1 cellular context compared by ENCODE assay signal in the genomic region with DNA sequence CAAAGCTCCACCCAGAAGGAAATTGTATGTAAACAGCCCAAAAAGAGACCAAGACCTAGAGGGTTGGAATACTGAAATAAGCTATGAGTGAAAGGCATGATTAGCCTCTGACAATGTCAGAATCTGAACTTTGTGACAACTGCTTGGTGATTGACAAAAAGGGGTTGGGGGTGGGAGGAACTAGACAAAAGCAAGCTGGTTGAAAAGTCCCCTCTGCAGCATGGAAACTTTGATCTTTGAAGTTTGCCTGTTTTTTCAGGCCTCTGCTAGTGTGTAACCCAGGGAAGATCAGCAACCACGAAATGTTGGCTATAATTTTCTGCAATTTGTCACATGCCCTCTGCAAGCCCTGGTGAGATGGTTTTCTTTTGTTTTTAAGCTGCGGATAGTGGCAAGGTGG.
TF ChIP-seq lines count a peak whose summit lies in the region.

No MANE protein-coding gene starts in this region.

TF ChIP-seq in HepG2, 621 proteins besides CTCF, POLR2A, EP300 and RAD21 (continued from another document and continues in another):
- TF ChIP-seq, protein P1, sequence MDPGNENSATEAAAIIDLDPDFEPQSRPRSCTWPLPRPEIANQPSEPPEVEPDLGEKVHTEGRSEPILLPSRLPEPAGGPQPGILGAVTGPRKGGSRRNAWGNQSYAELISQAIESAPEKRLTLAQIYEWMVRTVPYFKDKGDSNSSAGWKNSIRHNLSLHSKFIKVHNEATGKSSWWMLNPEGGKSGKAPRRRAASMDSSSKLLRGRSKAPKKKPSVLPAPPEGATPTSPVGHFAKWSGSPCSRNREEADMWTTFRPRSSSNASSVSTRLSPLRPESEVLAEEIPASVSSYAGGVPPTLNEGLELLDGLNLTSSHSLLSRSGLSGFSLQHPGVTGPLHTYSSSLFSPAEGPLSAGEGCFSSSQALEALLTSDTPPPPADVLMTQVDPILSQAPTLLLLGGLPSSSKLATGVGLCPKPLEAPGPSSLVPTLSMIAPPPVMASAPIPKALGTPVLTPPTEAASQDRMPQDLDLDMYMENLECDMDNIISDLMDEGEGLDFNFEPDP (CRISPR knock-in tag; conservative IDR thresholded peaks at IDR 0.05), result no peak
- TF ChIP-seq CAMTA2 (CRISPR knock-in tag; IDR thresholded peaks at IDR 0.05; ENCODE audit: borderline replicate concordance) (no peak), SNAI1 (CRISPR knock-in tag; IDR thresholded peaks at IDR 0.05; ENCODE audit: borderline replicate concordance) (no peak), SAP130 (CRISPR knock-in tag; IDR thresholded peaks at IDR 0.05; ENCODE audit: low read depth) (peak; percentile 53; the same call in 1 of the 2 replicates), ZNF441 (CRISPR knock-in tag; IDR thresholded peaks at IDR 0.05; ENCODE audit: borderline replicate concordance) (no peak), TMF1 (CRISPR knock-in tag; IDR thresholded peaks at IDR 0.05; ENCODE audit: low read depth) (no peak), ZSCAN31 (CRISPR knock-in tag; IDR thresholded peaks at IDR 0.05; ENCODE audit: low read depth) (no peak), ZNF670 (CRISPR knock-in tag; IDR thresholded peaks at IDR 0.05; ENCODE audit: borderline replicate concordance) (no peak), ZZZ3 (CRISPR knock-in tag; IDR thresholded peaks at IDR 0.05; ENCODE audit: borderline replicate concordance) (no peak), NR2F2 (IDR thresholded peaks at IDR 0.05; ENCODE audit: borderline replicate concordance, low read depth) (no peak; the same call in 1 of the 2 replicates), SIX1 (CRISPR knock-in tag; IDR thresholded peaks at IDR 0.05; ENCODE audit: borderline replicate concordance) (no peak), HDAC2 (CRISPR knock-in tag; IDR thresholded peaks at IDR 0.05) (peak; percentile 28; the same call in 1 of the 2 replicates), ZFP36 (IDR thresholded peaks at IDR 0.05; ENCODE audit: borderline replicate concordance, low read depth, low read length, partially characterized antibody) (no peak), ETV6 (CRISPR knock-in tag; conservative IDR thresholded peaks at IDR 0.05) (no peak), ZNF383 (CRISPR knock-in tag; IDR thresholded peaks at IDR 0.05; ENCODE audit: borderline replicate concordance) (no peak), IKZF4 (CRISPR knock-in tag; IDR thresholded peaks at IDR 0.05; ENCODE audit: borderline replicate concordance, low read depth, not compliant biosample characterization) (no peak), ARNT2 (CRISPR knock-in tag; IDR thresholded peaks at IDR 0.05; ENCODE audit: low read depth) (no peak), ZNF101 (CRISPR knock-in tag; IDR thresholded peaks at IDR 0.05; ENCODE audit: borderline replicate concordance, low read depth) (no peak), KAT7 (CRISPR knock-in tag; IDR thresholded peaks at IDR 0.05; ENCODE audit: borderline replicate concordance) (no peak), GTF3A (CRISPR knock-in tag; conservative IDR thresholded peaks at IDR 0.05) (no peak)
- TF ChIP-seq, protein P2, sequence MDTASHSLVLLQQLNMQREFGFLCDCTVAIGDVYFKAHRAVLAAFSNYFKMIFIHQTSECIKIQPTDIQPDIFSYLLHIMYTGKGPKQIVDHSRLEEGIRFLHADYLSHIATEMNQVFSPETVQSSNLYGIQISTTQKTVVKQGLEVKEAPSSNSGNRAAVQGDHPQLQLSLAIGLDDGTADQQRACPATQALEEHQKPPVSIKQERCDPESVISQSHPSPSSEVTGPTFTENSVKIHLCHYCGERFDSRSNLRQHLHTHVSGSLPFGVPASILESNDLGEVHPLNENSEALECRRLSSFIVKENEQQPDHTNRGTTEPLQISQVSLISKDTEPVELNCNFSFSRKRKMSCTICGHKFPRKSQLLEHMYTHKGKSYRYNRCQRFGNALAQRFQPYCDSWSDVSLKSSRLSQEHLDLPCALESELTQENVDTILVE (CRISPR knock-in tag; IDR thresholded peaks at IDR 0.05), result no peak
- TF ChIP-seq, protein P3, sequence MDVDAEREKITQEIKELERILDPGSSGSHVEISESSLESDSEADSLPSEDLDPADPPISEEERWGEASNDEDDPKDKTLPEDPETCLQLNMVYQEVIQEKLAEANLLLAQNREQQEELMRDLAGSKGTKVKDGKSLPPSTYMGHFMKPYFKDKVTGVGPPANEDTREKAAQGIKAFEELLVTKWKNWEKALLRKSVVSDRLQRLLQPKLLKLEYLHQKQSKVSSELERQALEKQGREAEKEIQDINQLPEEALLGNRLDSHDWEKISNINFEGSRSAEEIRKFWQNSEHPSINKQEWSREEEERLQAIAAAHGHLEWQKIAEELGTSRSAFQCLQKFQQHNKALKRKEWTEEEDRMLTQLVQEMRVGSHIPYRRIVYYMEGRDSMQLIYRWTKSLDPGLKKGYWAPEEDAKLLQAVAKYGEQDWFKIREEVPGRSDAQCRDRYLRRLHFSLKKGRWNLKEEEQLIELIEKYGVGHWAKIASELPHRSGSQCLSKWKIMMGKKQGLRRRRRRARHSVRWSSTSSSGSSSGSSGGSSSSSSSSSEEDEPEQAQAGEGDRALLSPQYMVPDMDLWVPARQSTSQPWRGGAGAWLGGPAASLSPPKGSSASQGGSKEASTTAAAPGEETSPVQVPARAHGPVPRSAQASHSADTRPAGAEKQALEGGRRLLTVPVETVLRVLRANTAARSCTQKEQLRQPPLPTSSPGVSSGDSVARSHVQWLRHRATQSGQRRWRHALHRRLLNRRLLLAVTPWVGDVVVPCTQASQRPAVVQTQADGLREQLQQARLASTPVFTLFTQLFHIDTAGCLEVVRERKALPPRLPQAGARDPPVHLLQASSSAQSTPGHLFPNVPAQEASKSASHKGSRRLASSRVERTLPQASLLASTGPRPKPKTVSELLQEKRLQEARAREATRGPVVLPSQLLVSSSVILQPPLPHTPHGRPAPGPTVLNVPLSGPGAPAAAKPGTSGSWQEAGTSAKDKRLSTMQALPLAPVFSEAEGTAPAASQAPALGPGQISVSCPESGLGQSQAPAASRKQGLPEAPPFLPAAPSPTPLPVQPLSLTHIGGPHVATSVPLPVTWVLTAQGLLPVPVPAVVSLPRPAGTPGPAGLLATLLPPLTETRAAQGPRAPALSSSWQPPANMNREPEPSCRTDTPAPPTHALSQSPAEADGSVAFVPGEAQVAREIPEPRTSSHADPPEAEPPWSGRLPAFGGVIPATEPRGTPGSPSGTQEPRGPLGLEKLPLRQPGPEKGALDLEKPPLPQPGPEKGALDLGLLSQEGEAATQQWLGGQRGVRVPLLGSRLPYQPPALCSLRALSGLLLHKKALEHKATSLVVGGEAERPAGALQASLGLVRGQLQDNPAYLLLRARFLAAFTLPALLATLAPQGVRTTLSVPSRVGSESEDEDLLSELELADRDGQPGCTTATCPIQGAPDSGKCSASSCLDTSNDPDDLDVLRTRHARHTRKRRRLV (CRISPR knock-in tag; IDR thresholded peaks at IDR 0.05), result no peak
- TF ChIP-seq, protein P4, sequence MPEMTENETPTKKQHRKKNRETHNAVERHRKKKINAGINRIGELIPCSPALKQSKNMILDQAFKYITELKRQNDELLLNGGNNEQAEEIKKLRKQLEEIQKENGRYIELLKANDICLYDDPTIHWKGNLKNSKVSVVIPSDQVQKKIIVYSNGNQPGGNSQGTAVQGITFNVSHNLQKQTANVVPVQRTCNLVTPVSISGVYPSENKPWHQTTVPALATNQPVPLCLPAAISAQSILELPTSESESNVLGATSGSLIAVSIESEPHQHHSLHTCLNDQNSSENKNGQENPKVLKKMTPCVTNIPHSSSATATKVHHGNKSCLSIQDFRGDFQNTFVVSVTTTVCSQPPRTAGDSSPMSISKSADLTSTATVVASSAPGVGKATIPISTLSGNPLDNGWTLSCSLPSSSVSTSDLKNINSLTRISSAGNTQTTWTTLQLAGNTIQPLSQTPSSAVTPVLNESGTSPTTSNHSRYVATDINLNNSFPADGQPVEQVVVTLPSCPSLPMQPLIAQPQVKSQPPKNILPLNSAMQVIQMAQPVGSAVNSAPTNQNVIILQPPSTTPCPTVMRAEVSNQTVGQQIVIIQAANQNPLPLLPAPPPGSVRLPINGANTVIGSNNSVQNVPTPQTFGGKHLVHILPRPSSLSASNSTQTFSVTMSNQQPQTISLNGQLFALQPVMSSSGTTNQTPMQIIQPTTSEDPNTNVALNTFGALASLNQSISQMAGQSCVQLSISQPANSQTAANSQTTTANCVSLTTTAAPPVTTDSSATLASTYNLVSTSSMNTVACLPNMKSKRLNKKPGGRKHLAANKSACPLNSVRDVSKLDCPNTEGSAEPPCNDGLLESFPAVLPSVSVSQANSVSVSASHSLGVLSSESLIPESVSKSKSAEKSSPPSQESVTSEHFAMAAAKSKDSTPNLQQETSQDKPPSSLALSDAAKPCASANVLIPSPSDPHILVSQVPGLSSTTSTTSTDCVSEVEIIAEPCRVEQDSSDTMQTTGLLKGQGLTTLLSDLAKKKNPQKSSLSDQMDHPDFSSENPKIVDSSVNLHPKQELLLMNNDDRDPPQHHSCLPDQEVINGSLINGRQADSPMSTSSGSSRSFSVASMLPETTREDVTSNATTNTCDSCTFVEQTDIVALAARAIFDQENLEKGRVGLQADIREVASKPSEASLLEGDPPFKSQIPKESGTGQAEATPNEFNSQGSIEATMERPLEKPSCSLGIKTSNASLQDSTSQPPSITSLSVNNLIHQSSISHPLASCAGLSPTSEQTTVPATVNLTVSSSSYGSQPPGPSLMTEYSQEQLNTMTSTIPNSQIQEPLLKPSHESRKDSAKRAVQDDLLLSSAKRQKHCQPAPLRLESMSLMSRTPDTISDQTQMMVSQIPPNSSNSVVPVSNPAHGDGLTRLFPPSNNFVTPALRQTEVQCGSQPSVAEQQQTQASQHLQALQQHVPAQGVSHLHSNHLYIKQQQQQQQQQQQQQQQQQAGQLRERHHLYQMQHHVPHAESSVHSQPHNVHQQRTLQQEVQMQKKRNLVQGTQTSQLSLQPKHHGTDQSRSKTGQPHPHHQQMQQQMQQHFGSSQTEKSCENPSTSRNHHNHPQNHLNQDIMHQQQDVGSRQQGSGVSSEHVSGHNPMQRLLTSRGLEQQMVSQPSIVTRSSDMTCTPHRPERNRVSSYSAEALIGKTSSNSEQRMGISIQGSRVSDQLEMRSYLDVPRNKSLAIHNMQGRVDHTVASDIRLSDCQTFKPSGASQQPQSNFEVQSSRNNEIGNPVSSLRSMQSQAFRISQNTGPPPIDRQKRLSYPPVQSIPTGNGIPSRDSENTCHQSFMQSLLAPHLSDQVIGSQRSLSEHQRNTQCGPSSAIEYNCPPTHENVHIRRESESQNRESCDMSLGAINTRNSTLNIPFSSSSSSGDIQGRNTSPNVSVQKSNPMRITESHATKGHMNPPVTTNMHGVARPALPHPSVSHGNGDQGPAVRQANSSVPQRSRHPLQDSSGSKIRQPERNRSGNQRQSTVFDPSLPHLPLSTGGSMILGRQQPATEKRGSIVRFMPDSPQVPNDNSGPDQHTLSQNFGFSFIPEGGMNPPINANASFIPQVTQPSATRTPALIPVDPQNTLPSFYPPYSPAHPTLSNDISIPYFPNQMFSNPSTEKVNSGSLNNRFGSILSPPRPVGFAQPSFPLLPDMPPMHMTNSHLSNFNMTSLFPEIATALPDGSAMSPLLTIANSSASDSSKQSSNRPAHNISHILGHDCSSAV (CRISPR knock-in tag; IDR thresholded peaks at IDR 0.05; ENCODE audit: borderline replicate concordance), result no peak
- TF ChIP-seq, protein P5, sequence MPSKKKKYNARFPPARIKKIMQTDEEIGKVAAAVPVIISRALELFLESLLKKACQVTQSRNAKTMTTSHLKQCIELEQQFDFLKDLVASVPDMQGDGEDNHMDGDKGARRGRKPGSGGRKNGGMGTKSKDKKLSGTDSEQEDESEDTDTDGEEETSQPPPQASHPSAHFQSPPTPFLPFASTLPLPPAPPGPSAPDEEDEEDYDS (CRISPR knock-in tag; IDR thresholded peaks at IDR 0.05), result 0 out of 2 replicates have a peak, but pooled peaks have one; percentile 27
- TF ChIP-seq, protein P6, sequence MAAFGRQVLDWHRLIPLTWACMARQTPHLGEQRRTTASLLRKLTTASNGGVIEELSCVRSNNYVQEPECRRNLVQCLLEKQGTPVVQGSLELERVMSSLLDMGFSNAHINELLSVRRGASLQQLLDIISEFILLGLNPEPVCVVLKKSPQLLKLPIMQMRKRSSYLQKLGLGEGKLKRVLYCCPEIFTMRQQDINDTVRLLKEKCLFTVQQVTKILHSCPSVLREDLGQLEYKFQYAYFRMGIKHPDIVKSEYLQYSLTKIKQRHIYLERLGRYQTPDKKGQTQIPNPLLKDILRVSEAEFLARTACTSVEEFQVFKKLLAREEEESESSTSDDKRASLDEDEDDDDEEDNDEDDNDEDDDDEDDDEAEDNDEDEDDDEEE (CRISPR knock-in tag; IDR thresholded peaks at IDR 0.05), result no peak
- TF ChIP-seq, protein P7, sequence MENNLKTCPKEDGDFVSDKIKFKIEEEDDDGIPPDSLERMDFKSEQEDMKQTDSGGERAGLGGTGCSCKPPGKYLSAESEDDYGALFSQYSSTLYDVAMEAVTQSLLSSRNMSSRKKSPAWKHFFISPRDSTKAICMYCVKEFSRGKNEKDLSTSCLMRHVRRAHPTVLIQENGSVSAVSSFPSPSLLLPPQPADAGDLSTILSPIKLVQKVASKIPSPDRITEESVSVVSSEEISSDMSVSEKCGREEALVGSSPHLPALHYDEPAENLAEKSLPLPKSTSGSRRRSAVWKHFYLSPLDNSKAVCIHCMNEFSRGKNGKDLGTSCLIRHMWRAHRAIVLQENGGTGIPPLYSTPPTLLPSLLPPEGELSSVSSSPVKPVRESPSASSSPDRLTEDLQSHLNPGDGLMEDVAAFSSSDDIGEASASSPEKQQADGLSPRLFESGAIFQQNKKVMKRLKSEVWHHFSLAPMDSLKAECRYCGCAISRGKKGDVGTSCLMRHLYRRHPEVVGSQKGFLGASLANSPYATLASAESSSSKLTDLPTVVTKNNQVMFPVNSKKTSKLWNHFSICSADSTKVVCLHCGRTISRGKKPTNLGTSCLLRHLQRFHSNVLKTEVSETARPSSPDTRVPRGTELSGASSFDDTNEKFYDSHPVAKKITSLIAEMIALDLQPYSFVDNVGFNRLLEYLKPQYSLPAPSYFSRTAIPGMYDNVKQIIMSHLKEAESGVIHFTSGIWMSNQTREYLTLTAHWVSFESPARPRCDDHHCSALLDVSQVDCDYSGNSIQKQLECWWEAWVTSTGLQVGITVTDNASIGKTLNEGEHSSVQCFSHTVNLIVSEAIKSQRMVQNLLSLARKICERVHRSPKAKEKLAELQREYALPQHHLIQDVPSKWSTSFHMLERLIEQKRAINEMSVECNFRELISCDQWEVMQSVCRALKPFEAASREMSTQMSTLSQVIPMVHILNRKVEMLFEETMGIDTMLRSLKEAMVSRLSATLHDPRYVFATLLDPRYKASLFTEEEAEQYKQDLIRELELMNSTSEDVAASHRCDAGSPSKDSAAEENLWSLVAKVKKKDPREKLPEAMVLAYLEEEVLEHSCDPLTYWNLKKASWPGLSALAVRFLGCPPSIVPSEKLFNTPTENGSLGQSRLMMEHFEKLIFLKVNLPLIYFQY (CRISPR knock-in tag; IDR thresholded peaks at IDR 0.05; ENCODE audit: borderline replicate concordance), result no peak
- TF ChIP-seq, protein P8, sequence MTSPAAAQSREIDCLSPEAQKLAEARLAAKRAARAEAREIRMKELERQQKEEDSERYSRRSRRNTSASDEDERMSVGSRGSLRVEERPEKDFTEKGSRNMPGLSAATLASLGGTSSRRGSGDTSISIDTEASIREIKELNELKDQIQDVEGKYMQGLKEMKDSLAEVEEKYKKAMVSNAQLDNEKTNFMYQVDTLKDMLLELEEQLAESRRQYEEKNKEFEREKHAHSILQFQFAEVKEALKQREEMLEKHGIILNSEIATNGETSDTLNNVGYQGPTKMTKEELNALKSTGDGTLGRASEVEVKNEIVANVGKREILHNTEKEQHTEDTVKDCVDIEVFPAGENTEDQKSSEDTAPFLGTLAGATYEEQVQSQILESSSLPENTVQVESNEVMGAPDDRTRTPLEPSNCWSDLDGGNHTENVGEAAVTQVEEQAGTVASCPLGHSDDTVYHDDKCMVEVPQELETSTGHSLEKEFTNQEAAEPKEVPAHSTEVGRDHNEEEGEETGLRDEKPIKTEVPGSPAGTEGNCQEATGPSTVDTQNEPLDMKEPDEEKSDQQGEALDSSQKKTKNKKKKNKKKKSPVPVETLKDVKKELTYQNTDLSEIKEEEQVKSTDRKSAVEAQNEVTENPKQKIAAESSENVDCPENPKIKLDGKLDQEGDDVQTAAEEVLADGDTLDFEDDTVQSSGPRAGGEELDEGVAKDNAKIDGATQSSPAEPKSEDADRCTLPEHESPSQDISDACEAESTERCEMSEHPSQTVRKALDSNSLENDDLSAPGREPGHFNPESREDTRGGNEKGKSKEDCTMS (CRISPR knock-in tag; conservative IDR thresholded peaks at IDR 0.05), result no peak
